12 cellular contexts compared by ENCODE assay signal in the genomic region with DNA sequence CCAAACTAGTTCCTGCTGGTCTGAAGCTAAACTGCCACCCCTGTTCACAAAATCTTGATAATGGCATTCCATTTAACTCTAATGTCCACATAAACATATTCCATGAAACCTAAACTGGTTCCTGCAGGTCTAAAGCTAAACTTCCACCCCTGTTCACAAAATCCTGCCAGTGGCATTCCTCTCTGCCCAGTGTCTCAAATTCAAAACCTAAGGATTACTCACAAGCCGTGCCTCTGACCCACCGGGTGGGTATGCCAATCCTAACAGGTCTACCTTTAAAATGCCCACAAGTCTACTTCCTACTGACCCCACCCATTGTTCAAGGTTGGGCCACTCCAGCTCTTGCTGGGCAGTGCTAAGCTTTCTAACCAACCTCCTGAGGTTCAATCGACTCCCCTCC.
A peak's percentile ranks its signal among the peaks of the same experiment; 100 is the strongest.
DNase-seq lines count a peak whose midpoint lies in the region; ATAC-seq and TF ChIP-seq lines count a peak whose summit lies in the region.
"Had no signal": no experiment of that assay in that cellular context is flagged by ENCODE, and none has a peak within 500 bp of the region (broad histone marks: within the 10 kb centered on the region; RNA-seq: fewer than 3 reads in every experiment).

No MANE protein-coding gene starts in this region.

- no peaks in the 10 kb centered on the region for H3K27me3 ChIP-seq in BLaER1 treated with 17β-estradiol and CSF1 and Interleukin-3, amounts not matched to agents 10 nM and 100 nM
- H3K27me3 ChIP-seq in PC-3 (ENCODE audit: low read length) (no peaks in the 10 kb centered on the region), dorsolateral prefrontal cortex (peaks cover 0 to 34% (median 0%) of the 10 kb centered on the region in 45 donors)

- H3K36me3 ChIP-seq in BLaER1 treated with 17β-estradiol and CSF1 and Interleukin-3, amounts not matched to agents 10 nM and 100 nM: peaks cover 0 to 40% (median 7%) of the 10 kb centered on the region in 11 experiments; a peak in 9 of 22 replicates
- H3K36me3 ChIP-seq in PC-3 (ENCODE audit: low read depth, low read length): peaks cover 12% of the 10 kb centered on the region; the same call in 1 of the 2 replicates

- peak overlapping the region; percentile 68 to 91 (median 77) for H3K27ac ChIP-seq in BLaER1 treated with 17β-estradiol and CSF1 and Interleukin-3, amounts not matched to agents 10 nM and 100 nM
- peak overlapping the region; percentile 46 for H3K27ac ChIP-seq in PC-3 (ENCODE audit: low read length)
- peak overlapping the region in 8 of 59 donors; percentile 4 to 51 (median 30) for H3K27ac ChIP-seq in dorsolateral prefrontal cortex

- H3K4me1 Mint-ChIP-seq in osteocyte (ENCODE audit: unreplicated experiment): peaks cover 74% of the 10 kb centered on the region
- no peaks in the 10 kb centered on the region for H3K4me1 Mint-ChIP-seq in activated CD4-positive, alpha-beta memory T cell treated with anti-CD3 and anti-CD28 coated beads, Interleukin-2, amount 10 ng/mL, durations not matched to agents 7 days and 5 days

- H3K79me2 ChIP-seq in PC-3 (ENCODE audit: low read length): peaks cover 78% of the 10 kb centered on the region

- peaks cover 61 to 98% (median 79%) of the 10 kb centered on the region in 10 experiments for H3K4me1 ChIP-seq in BLaER1 treated with 17β-estradiol and CSF1 and Interleukin-3, amounts not matched to agents 10 nM and 100 nM
- H3K4me1 ChIP-seq in PC-3 (ENCODE audit: insufficient read depth, low read length): peaks cover 18% of the 10 kb centered on the region

- no peak overlapping the region for H2AFZ ChIP-seq in PC-3 (ENCODE audit: low read length)

- ATAC-seq in PC-3 (peak; percentile 93), omental fat pad (ENCODE audit: low FRiP score) (no peak)

- POLR2A ChIA-PET in PC-3 (lab: Charles Lee; ENCODE audit: unreplicated experiment): interaction anchor here (0.5 kb wide), 1 partner anchor 30 kb away, joined by 4 read pairs; no protein-coding TSS in a partner anchor
- POLR2A ChIA-PET in activated CD4-positive, alpha-beta memory T cell treated with anti-CD3 and anti-CD28 coated beads, Interleukin-2, amount 10 ng/mL, durations not matched to agents 7 days and 5 days (lab: Charles Lee): no interaction called here

- H3K4me2 ChIP-seq in BLaER1 treated with 17β-estradiol and CSF1 and Interleukin-3, amounts not matched to agents 10 nM and 100 nM: peak overlapping the region; percentile 84 to 98 (median 92)
- H3K4me2 ChIP-seq in PC-3 (ENCODE audit: low read length): peak overlapping the region; percentile 65

- peak; percentile 83 for DNase-seq in PC-3
- peak; percentile 37 for DNase-seq in epithelial cell of esophagus (ENCODE audit: low read depth)
- no peak for DNase-seq in osteocyte (ENCODE audit: extremely low spot score, unreplicated experiment)
- no peak for DNase-seq in omental fat pad (ENCODE audit: low spot score)
- no peak for DNase-seq in activated CD4-positive, alpha-beta memory T cell treated with anti-CD3 and anti-CD28 coated beads, Interleukin-2, amount 10 ng/mL, durations not matched to agents 7 days and 5 days
- DNase-seq in DMS79 (lab: John Stamatoyannopoulos, UW): no peak
- no peak for DNase-seq in dorsolateral prefrontal cortex
- DNase-seq: activated CD8-positive, alpha-beta memory T cell treated with anti-CD3 and anti-CD28 coated beads, Interleukin-2, amount 50 U/mL, for 48 hours; NCI-H146; NK-92 treated with Interleukin-12 subunit alpha and Interleukin-12 subunit beta, amount 100 ng/mL, for 24 hours; stimulated activated CD4-positive, alpha-beta T cell treated with anti-CD3 and anti-CD28 coated beads, Interleukin-4, amount 100 ng/mL, for 24 hours had no signal

- CTCF ChIA-PET in PC-3 (lab: Charles Lee): interaction anchor here (1.0 kb wide), 1 partner anchor 85 kb away, joined by 4 read pairs; no protein-coding TSS in a partner anchor
- CTCF ChIA-PET in activated CD4-positive, alpha-beta memory T cell treated with anti-CD3 and anti-CD28 coated beads, Interleukin-2, amount 10 ng/mL, durations not matched to agents 7 days and 5 days (lab: Charles Lee): no interaction called here

- H3K9ac ChIP-seq in BLaER1 treated with 17β-estradiol and CSF1 and Interleukin-3, amounts not matched to agents 10 nM and 100 nM: peak overlapping the region; percentile 50 to 83 (median 72)
- H3K9ac ChIP-seq in PC-3 (ENCODE audit: low read length): no peak overlapping the region

- H3K4me3 Mint-ChIP-seq in osteocyte (ENCODE audit: unreplicated experiment): peak overlapping the region; percentile 58
- H3K4me3 Mint-ChIP-seq in activated CD4-positive, alpha-beta memory T cell treated with anti-CD3 and anti-CD28 coated beads, Interleukin-2, amount 10 ng/mL, durations not matched to agents 7 days and 5 days: no peak overlapping the region

- no peaks in the 10 kb centered on the region for H3K27me3 Mint-ChIP-seq in osteocyte (ENCODE audit: unreplicated experiment)
- H3K27me3 Mint-ChIP-seq in activated CD4-positive, alpha-beta memory T cell treated with anti-CD3 and anti-CD28 coated beads, Interleukin-2, amount 10 ng/mL, durations not matched to agents 7 days and 5 days: no peaks in the 10 kb centered on the region

- H3K9me3 Mint-ChIP-seq in osteocyte (ENCODE audit: unreplicated experiment): no peaks in the 10 kb centered on the region
- no peaks in the 10 kb centered on the region for H3K9me3 Mint-ChIP-seq in activated CD4-positive, alpha-beta memory T cell treated with anti-CD3 and anti-CD28 coated beads, Interleukin-2, amount 10 ng/mL, durations not matched to agents 7 days and 5 days

- H4K20me1 ChIP-seq in BLaER1 treated with 17β-estradiol and CSF1 and Interleukin-3, amounts not matched to agents 10 nM and 100 nM: peaks cover 0 to 6% (median 0%) of the 10 kb centered on the region in 11 experiments; a peak in 2 of 22 replicates
- no peaks in the 10 kb centered on the region for H4K20me1 ChIP-seq in PC-3 (ENCODE audit: low read length)

- H3K9me3 ChIP-seq in BLaER1 treated with 17β-estradiol and CSF1 and Interleukin-3, amounts not matched to agents 10 nM and 100 nM (replicated peaks in 1 of 11): no peaks in the 10 kb centered on the region
- no peaks in the 10 kb centered on the region for H3K9me3 ChIP-seq in PC-3 (ENCODE audit: low read length)

- H3K9me2 ChIP-seq in PC-3 (replicated peaks; ENCODE audit: low read length): no peaks in the 10 kb centered on the region

- H3K36me3 Mint-ChIP-seq in osteocyte (ENCODE audit: unreplicated experiment): peaks cover 5% of the 10 kb centered on the region
- no peaks in the 10 kb centered on the region for H3K36me3 Mint-ChIP-seq in activated CD4-positive, alpha-beta memory T cell treated with anti-CD3 and anti-CD28 coated beads, Interleukin-2, amount 10 ng/mL, durations not matched to agents 7 days and 5 days (ENCODE audit: low read depth)

- intact Hi-C loops in PC-3 (cut with micrococcal nuclease) (no loop called here), dorsolateral prefrontal cortex (cut with DNase I) (no loop called here)

- H3F3A ChIP-seq in PC-3 (ENCODE audit: low read length, unreplicated experiment): no peaks in the 10 kb centered on the region

- peak overlapping the region in 8 of 10 experiments; percentile 13 to 54 (median 36); a peak in 9 of 20 replicates for H3K4me3 ChIP-seq in BLaER1 treated with 17β-estradiol and CSF1 and Interleukin-3, amounts not matched to agents 10 nM and 100 nM
- peak overlapping the region; percentile 19; the same call in 1 of the 2 replicates for H3K4me3 ChIP-seq in PC-3 (ENCODE audit: low read length)
- H3K4me3 ChIP-seq in epithelial cell of esophagus (ENCODE audit: low read length): no peak overlapping the region
- peak overlapping the region in 11 of 59 donors; percentile 12 to 51 (median 28) for H3K4me3 ChIP-seq in dorsolateral prefrontal cortex

- BruUV-seq in PC-3 (replicated peaks; lab: Mats Ljungman, UMichigan): no TSS peak

- H3K27ac Mint-ChIP-seq in osteocyte (ENCODE audit: unreplicated experiment): peak overlapping the region; percentile 88
- no peak overlapping the region for H3K27ac Mint-ChIP-seq in activated CD4-positive, alpha-beta memory T cell treated with anti-CD3 and anti-CD28 coated beads, Interleukin-2, amount 10 ng/mL, durations not matched to agents 7 days and 5 days

- TF ChIP-seq CTCF in PC-3 (conservative IDR thresholded peaks at IDR 0.05; ENCODE audit: low read depth, low read length) (no peak), epithelial cell of esophagus (IDR thresholded peaks at IDR 0.05; ENCODE audit: insufficient read depth, low read depth, low read length, missing control alignments) (no peak), osteocyte (IDR thresholded peaks at IDR 0.05) (no peak), omental fat pad (IDR thresholded peaks at IDR 0.05) (no peak), dorsolateral prefrontal cortex (IDR thresholded peaks at IDR 0.05 in 54 of 56, conservative IDR thresholded peaks at IDR 0.05 in 2 of 56; ENCODE audit: low read depth in 1 of 56, partially characterized antibody in 56 of 56) (no peak)

Comparison
In these comparisons a context has a peak if more than half of its experiments do, and no peak if none do; other contexts are left out.
1. DNase-seq: peak in PC-3 (single experiment) and epithelial cell of esophagus (single experiment); none in osteocyte (single experiment), omental fat pad (single experiment), activated CD4-positive, alpha-beta memory T cell treated with anti-CD3 and anti-CD28 coated beads, Interleukin-2, amount 10 ng/mL, durations not matched to agents 7 days and 5 days (single experiment), DMS79 (single experiment) and dorsolateral prefrontal cortex (0 of 10).